In the genomic region with DNA sequence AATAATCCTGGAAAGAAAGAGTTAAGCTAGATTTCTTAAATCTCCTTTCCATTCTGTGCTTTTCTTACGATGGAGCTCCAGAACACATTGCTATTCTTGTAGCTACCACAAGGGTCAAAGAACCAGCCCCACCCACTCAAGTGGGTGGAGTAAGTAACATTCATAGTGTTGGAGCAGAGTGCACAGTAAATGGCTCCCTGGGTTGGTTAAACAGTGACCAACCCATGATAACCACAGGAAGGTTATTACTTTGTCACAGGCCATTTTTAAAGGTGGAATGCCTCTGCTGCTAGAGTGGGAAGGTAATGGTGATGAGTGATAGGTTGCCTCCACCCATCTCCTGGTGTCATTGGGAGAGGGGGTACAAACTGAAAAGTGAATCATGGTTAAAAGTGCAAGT, we compare ENCODE assay signal across 8 cellular contexts. TPM values are rescaled to one million over a fixed set of nuclear protein-coding genes. Genes with fewer than 3 reads are reported as not detected.
DNase-seq lines count a peak whose midpoint lies in the region; ATAC-seq and TF ChIP-seq lines count a peak whose summit lies in the region.

No MANE protein-coding gene starts in this region.

- H3K4me1 ChIP-seq in breast epithelium: no peaks in the 10 kb centered on the region
- H3K4me1 ChIP-seq in RWPE2 (ENCODE audit: insufficient read depth, poor library complexity, severe bottlenecking): peaks cover 31% of the 10 kb centered on the region
- H3K4me1 ChIP-seq in fibroblast of lung (ENCODE audit: control insufficient read depth, extremely low read depth, insufficient read depth, low read length): peaks cover 13% of the 10 kb centered on the region

- no peak for TF ChIP-seq CTCF in MCF 10A (IDR thresholded peaks at IDR 0.05; ENCODE audit: unreplicated experiment)
- TF ChIP-seq CTCF in breast epithelium (IDR thresholded peaks at IDR 0.05): no peak
- no peak for TF ChIP-seq CTCF in RWPE2 (IDR thresholded peaks at IDR 0.05; ENCODE audit: poor library complexity, severe bottlenecking)
- peak; percentile 18 to 20 for TF ChIP-seq CTCF in fibroblast of lung (conservative IDR thresholded peaks at IDR 0.05 in 1 of 2, IDR thresholded peaks at IDR 0.05 in 1 of 2; ENCODE audit: low read depth in 1 of 2, low read length in 2 of 2)

- no TSS peak for BruUV-seq in MCF 10A (replicated peaks; lab: Mats Ljungman, UMichigan)

- POLR2A ChIA-PET in MCF 10A (lab: Yijun Ruan, JAX): interaction anchor here (1.2 to 7.8 kb wide), 2 partner anchors 12 to 16 kb away, joined by 3 to 171 read pairs; partner anchors contain the start of gene ARPC2

- H4K20me1 ChIP-seq in fibroblast of lung (ENCODE audit: control insufficient read depth, extremely low read depth, insufficient read depth, low read length): no peaks in the 10 kb centered on the region

- no peak for TF ChIP-seq POLR2A in breast epithelium (IDR thresholded peaks at IDR 0.05)

- no peak overlapping the region for H3K4me2 ChIP-seq in fibroblast of lung (ENCODE audit: extremely low read depth, insufficient read depth, low read length)

- no peaks in the 10 kb centered on the region for H3K36me3 ChIP-seq in breast epithelium
- H3K36me3 ChIP-seq in RWPE2 (ENCODE audit: low read depth): peaks cover 95% of the 10 kb centered on the region
- H3K36me3 ChIP-seq in fibroblast of lung (ENCODE audit: control insufficient read depth, insufficient read depth, low read length): peaks cover 15% of the 10 kb centered on the region

- CTCF ChIA-PET in MCF 10A (lab: Yijun Ruan, JAX): interaction anchor here (0.6 to 1.3 kb wide), 6 partner anchors 13 to 398 kb away, joined by 3 to 6 read pairs (median 3); no protein-coding TSS in a partner anchor

- H3K27ac ChIP-seq in breast epithelium (no peak overlapping the region), RWPE2 (ENCODE audit: poor library complexity, severe bottlenecking) (peak overlapping the region; percentile 96), fibroblast of lung (ENCODE audit: insufficient read depth, low read length) (no peak overlapping the region)

- H3K4me3 ChIP-seq in breast epithelium (no peak overlapping the region), RWPE2 (ENCODE audit: severe bottlenecking) (no peak overlapping the region), fibroblast of lung (replicated peaks in 1 of 4; ENCODE audit: control extremely low read depth in 1 of 4, insufficient read depth in 1 of 4, low read depth in 3 of 4, low read length in 4 of 4) (no peak overlapping the region)

- peaks cover 16% of the 10 kb centered on the region for H3K4me1 Mint-ChIP-seq in MCF 10A (ENCODE audit: insufficient read depth, unreplicated experiment)

- H3K79me2 ChIP-seq in fibroblast of lung (ENCODE audit: control insufficient read depth, insufficient read depth, low read length): peaks cover 34% of the 10 kb centered on the region

- H2AFZ ChIP-seq in fibroblast of lung (ENCODE audit: low read length): no peak overlapping the region

- H3K27me3 Mint-ChIP-seq in MCF 10A (ENCODE audit: insufficient read depth, unreplicated experiment): no peaks in the 10 kb centered on the region

- H3K9ac ChIP-seq in fibroblast of lung (ENCODE audit: insufficient read depth, low read length): no peak overlapping the region

- no peak overlapping the region for H3K27ac Mint-ChIP-seq in MCF 10A (ENCODE audit: low read depth, unreplicated experiment)

- ATAC-seq in HG02798 (IDR thresholded peaks at IDR 0.05; ENCODE audit: poor library complexity, unreplicated experiment) (peak; percentile 67), RWPE2 (ENCODE audit: low read depth) (no peak)
- ATAC-seq in stimulated activated naive CD8-positive, alpha-beta T cell treated with anti-CD3 and anti-CD28 coated beads, Interleukin-15, Interleukin-2, amounts not matched to agents 100 U/mL and 50 U/mL, for 24 hours: peak; percentile 92

- H3K9me3 ChIP-seq in breast epithelium (no peaks in the 10 kb centered on the region), RWPE2 (ENCODE audit: severe bottlenecking) (no peaks in the 10 kb centered on the region), fibroblast of lung (ENCODE audit: control insufficient read depth, insufficient read depth, low read depth, low read length) (no peaks in the 10 kb centered on the region)

- intact Hi-C loops in MCF 10A (cut with micrococcal nuclease): no loop called here
- intact Hi-C loops in breast epithelium (cut with DNase I; ENCODE audit: low total_unique reads): no loop called here

- no peaks in the 10 kb centered on the region for H3K9me3 Mint-ChIP-seq in MCF 10A (ENCODE audit: unreplicated experiment)

- H3K27me3 ChIP-seq in breast epithelium: no peaks in the 10 kb centered on the region
- no peaks in the 10 kb centered on the region for H3K27me3 ChIP-seq in RWPE2 (ENCODE audit: insufficient read depth, poor library complexity, severe bottlenecking)
- no peaks in the 10 kb centered on the region for H3K27me3 ChIP-seq in fibroblast of lung (ENCODE audit: control insufficient read depth, insufficient read depth, low read length)

- H3K4me3 Mint-ChIP-seq in MCF 10A (ENCODE audit: unreplicated experiment): no peak overlapping the region

- DNase-seq in MCF 10A (ENCODE audit: unreplicated experiment) (peak; percentile 39), breast epithelium (ENCODE audit: low spot score in 2 of 2) (no peak), RWPE2 (ENCODE audit: low spot score) (no peak), fibroblast of lung (ENCODE audit: low read depth in 2 of 2) (peak; percentile 47 to 74), dedifferentiated amniotic fluid mesenchymal stem cell (ENCODE audit: extremely low spot score) (no peak), globus pallidus (ENCODE audit: low spot score) (no peak)
- peak; percentile 29 for DNase-seq in stimulated activated naive CD8-positive, alpha-beta T cell treated with anti-CD3 and anti-CD28 coated beads, Interleukin-15, Interleukin-2, amounts not matched to agents 100 U/mL and 50 U/mL, for 24 hours

- peaks cover 96% of the 10 kb centered on the region for H3K36me3 Mint-ChIP-seq in MCF 10A (ENCODE audit: insufficient read depth, unreplicated experiment)

RNA-seq across cellular contexts. Expression of gene ARPC2, which starts 13.9 kb away (rescaled TPM):
- 196 and 284 TPM in 2 replicates for total RNA-seq in MCF 10A (2022)
- total RNA-seq in breast epithelium: 100 to 1,000 TPM; 212 to 336 (median 248) TPM
- total RNA-seq in fibroblast of lung: 130 and 199 TPM in 2 replicates
- 778 and 893 TPM in 2 replicates for polyA plus RNA-seq in fibroblast of lung
- polyA plus RNA-seq in fibroblast of lung (2012): 427 and 476 TPM in 2 replicates
- 162 and 180 TPM in 2 replicates for polyA minus RNA-seq in fibroblast of lung (ENCODE audit: low replicate concordance)

RNA-seq across cellular contexts. Expression of gene GPBAR1, which starts 29.9 kb away (rescaled TPM):
- total RNA-seq in MCF 10A (2022) (0.16 TPM in 1 of 2 replicates, not detected in the other), breast epithelium (10 to 100 TPM in 1 of 3 donors, 1 to 10 TPM in 2; 5.2 to 22.2 (median 8.5) TPM), fibroblast of lung (under 0.01 TPM in 1 of 2 replicates, not detected in the other)
- 0.02 TPM in 1 of 2 replicates, not detected in the other for polyA plus RNA-seq in fibroblast of lung
- polyA plus RNA-seq in fibroblast of lung (2012): 0.08 TPM in 1 of 2 replicates, not detected in the other
- not detected in 2 replicates for polyA minus RNA-seq in fibroblast of lung (ENCODE audit: low replicate concordance)

RNA-seq across cellular contexts. Expression of gene AAMP, which starts 39.1 kb away (rescaled TPM):
- total RNA-seq in MCF 10A (2022) (95.7 and 98.7 TPM in 2 replicates), breast epithelium (100 to 1,000 TPM; 150 to 164 (median 151) TPM), fibroblast of lung (110 and 139 TPM in 2 replicates)
- polyA plus RNA-seq in fibroblast of lung: 53.1 and 60.4 TPM in 2 replicates
- polyA plus RNA-seq in fibroblast of lung (2012): 67.3 and 91.0 TPM in 2 replicates
- 54.7 and 74.9 TPM in 2 replicates for polyA minus RNA-seq in fibroblast of lung (ENCODE audit: low replicate concordance)

RNA-seq across cellular contexts. Expression of gene PNKD, which starts 39.4 kb away (rescaled TPM):
- total RNA-seq in MCF 10A (2022) (13.0 and 23.1 TPM in 2 replicates), breast epithelium (10 to 100 TPM; 30.2 to 48.3 (median 35.6) TPM), fibroblast of lung (21.3 and 27.7 TPM in 2 replicates)
- polyA plus RNA-seq in fibroblast of lung: 29.1 and 32.8 TPM in 2 replicates
- polyA plus RNA-seq in fibroblast of lung (2012): 60.5 and 71.5 TPM in 2 replicates
- 55.2 and 112 TPM in 2 replicates for polyA minus RNA-seq in fibroblast of lung (ENCODE audit: low replicate concordance)

Comparison
In these comparisons a context has a peak if more than half of its experiments do, and no peak if none do; other contexts are left out.
1. DNase-seq: peak in MCF 10A (single experiment), fibroblast of lung (2 of 2) and stimulated activated naive CD8-positive, alpha-beta T cell treated with anti-CD3 and anti-CD28 coated beads, Interleukin-15, Interleukin-2, amounts not matched to agents 100 U/mL and 50 U/mL, for 24 hours (single experiment); none in breast epithelium (0 of 2), RWPE2 (single experiment), dedifferentiated amniotic fluid mesenchymal stem cell (single experiment) and globus pallidus (single experiment).
2. CTCF ChIP-seq: peak in fibroblast of lung (2 of 2); none in MCF 10A (single experiment), breast epithelium (0 of 3) and RWPE2 (single experiment).